Comparison of ENCODE assay signal across 24 cellular contexts in the genomic region with DNA sequence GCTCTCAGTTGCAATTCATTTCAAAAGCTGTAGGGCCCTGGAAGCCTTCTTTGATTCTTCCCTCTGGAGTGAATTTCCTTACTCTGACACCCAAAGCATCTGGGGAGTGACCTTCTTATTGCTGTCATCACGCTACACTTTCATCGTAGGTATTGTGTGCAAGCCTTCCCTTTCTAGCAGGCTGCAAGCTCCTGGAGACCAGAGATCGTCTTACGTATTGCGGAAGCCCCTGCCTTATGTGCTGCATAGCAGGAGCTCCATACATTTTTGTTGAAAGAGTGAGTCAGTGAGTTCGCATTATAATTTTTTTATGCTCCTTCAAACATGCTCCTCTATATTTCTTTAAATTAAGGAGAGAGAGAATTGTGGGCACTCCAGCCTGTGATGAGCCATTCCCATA. TPM values are rescaled to one million over a fixed set of nuclear protein-coding genes. Genes with fewer than 3 reads are reported as not detected.
"Had no signal": no experiment of that assay in that cellular context is flagged by ENCODE, and none has a peak within 500 bp of the region (broad histone marks: within the 10 kb centered on the region; RNA-seq: fewer than 3 reads in every experiment).

No MANE protein-coding gene starts in this region.

- H3K9me3 ChIP-seq: body of pancreas had no signal

- H3K36me3 Mint-ChIP-seq: activated naive CD8-positive, alpha-beta T cell treated with anti-CD3 and anti-CD28 coated beads, Interleukin-2, amount 10 ng/mL, durations not matched to agents 7 days and 5 days; WTC11 had no signal

- H3K4me2 ChIP-seq: PC-9 had no signal

- H3K27me3 ChIP-seq: body of pancreas had no signal

- DNase-seq: activated CD4-positive, alpha-beta T cell treated with anti-CD3 and anti-CD28 coated beads for 48 hours; activated CD4-positive, alpha-beta T cell treated with anti-CD3 and anti-CD28 coated beads, Interleukin-2, amount 50 U/mL, for 4 hours; activated CD4-positive, CD25-positive, alpha-beta regulatory T cell treated with anti-CD3 and anti-CD28 coated beads, Interleukin-2, amount 50 U/mL, for 72 hours; activated CD8-positive, alpha-beta memory T cell treated with anti-CD3 and anti-CD28 coated beads, Interleukin-2, amount 50 U/mL, for 48 hours; activated CD8-positive, alpha-beta T cell treated with anti-CD3 and anti-CD28 coated beads, Interleukin-2, amount 10 ng/mL, durations not matched to agents 7 days and 5 days; activated naive CD4-positive, alpha-beta T cell treated with anti-CD3 and anti-CD28 coated beads, Interleukin-2, amount 50 U/mL, for 16 hours; activated naive CD8-positive, alpha-beta T cell treated with anti-CD3 and anti-CD28 coated beads, Interleukin-2, amount 10 ng/mL, durations not matched to agents 7 days and 5 days; activated T-cell treated with anti-CD3 and anti-CD28 coated beads, Interleukin-2, amount 50 U/mL, for 1 hour; aorta; body of pancreas; Kasumi-1; NCI-H1048; NCI-H146; NCI-H187 treated with DMSO at 0.1 percent for 48 hours; NCI-H345; NCI-H510A; NCI-H526 treated with DMSO at 0.1 percent for 48 hours; SHP77 treated with DMSO at 0.1 percent for 48 hours; T-helper 17 cell; T-helper 9 cell had no signal

- H3K4me3 Mint-ChIP-seq: activated CD8-positive, alpha-beta T cell treated with anti-CD3 and anti-CD28 coated beads, Interleukin-2, amount 10 ng/mL, durations not matched to agents 7 days and 5 days; activated naive CD8-positive, alpha-beta T cell treated with anti-CD3 and anti-CD28 coated beads, Interleukin-2, amount 10 ng/mL, durations not matched to agents 7 days and 5 days; central memory CD8-positive, alpha-beta T cell; T-helper 17 cell; WTC11 had no signal

- H3K4me3 ChIP-seq: body of pancreas, K562, PC-9 had no signal

- ATAC-seq: activated CD8-positive, alpha-beta T cell treated with anti-CD3 and anti-CD28 coated beads, Interleukin-2, amount 10 ng/mL, durations not matched to agents 7 days and 5 days; body of pancreas; K562; T-helper 17 cell; WTC11 had no signal

- H2AFZ ChIP-seq: PC-9 had no signal

- H3K4me1 Mint-ChIP-seq: activated naive CD8-positive, alpha-beta T cell treated with anti-CD3 and anti-CD28 coated beads, Interleukin-2, amount 10 ng/mL, durations not matched to agents 7 days and 5 days; central memory CD8-positive, alpha-beta T cell; T-helper 17 cell had no signal

- H3K27ac ChIP-seq: body of pancreas, PC-9 had no signal

- H3K27ac Mint-ChIP-seq: activated CD8-positive, alpha-beta T cell treated with anti-CD3 and anti-CD28 coated beads, Interleukin-2, amount 10 ng/mL, durations not matched to agents 7 days and 5 days; activated naive CD8-positive, alpha-beta T cell treated with anti-CD3 and anti-CD28 coated beads, Interleukin-2, amount 10 ng/mL, durations not matched to agents 7 days and 5 days; T-helper 17 cell; WTC11 had no signal

- H3K9me3 Mint-ChIP-seq: activated naive CD8-positive, alpha-beta T cell treated with anti-CD3 and anti-CD28 coated beads, Interleukin-2, amount 10 ng/mL, durations not matched to agents 7 days and 5 days; central memory CD8-positive, alpha-beta T cell; WTC11 had no signal

- H3K4me1 ChIP-seq: body of pancreas had no signal

RNA-seq across cellular contexts. Expression of gene PKNOX2, which starts 32.0 kb away (rescaled TPM):
- total RNA-seq: activated CD8-positive, alpha-beta T cell treated with anti-CD3 and anti-CD28 coated beads, Interleukin-2, amount 10 ng/mL, durations not matched to agents 7 days and 5 days; activated naive CD8-positive, alpha-beta T cell treated with anti-CD3 and anti-CD28 coated beads, Interleukin-2, amount 10 ng/mL, durations not matched to agents 7 days and 5 days; K562; PC-9; T-helper 17 cell had no signal
- polyA plus RNA-seq: K562 had no signal
